In genomic region chr11:68213135-68213515, GRCh38 we compare ENCODE assay signal across 8 cellular contexts. TPM values are rescaled to one million over a fixed set of nuclear protein-coding genes. Genes with fewer than 3 reads are reported as not detected.
DNase-seq lines count a peak whose midpoint lies in the region; ATAC-seq lines count a peak whose summit lies in the region.

Gene KMT5B (minus strand): TSS chr11:68213296. CDS start chr11:68190076, 23,220 bp downstream.

- H3K36me3 Mint-ChIP-seq in T-helper 2 cell treated with Interferon-gamma antibody and Interleukin-4, amounts not matched to agents 5 μg/mL and 100 μg/mL, for 36 hours (ENCODE audit: low read depth) = no peaks in the 10 kb centered on the region

- H3K4me1 Mint-ChIP-seq in T-helper 2 cell treated with Interferon-gamma antibody and Interleukin-4, amounts not matched to agents 5 μg/mL and 100 μg/mL, for 36 hours (ENCODE audit: low read depth) = peaks cover 29% of the 10 kb centered on the region

- H3K4me3 Mint-ChIP-seq in T-helper 2 cell treated with Interferon-gamma antibody and Interleukin-4, amounts not matched to agents 5 μg/mL and 100 μg/mL, for 36 hours = peak within 1 kb of the TSS; percentile 90

- H3K27ac Mint-ChIP-seq in T-helper 2 cell treated with Interferon-gamma antibody and Interleukin-4, amounts not matched to agents 5 μg/mL and 100 μg/mL, for 36 hours = peak within 1 kb of the TSS; percentile 88

- no peaks in the 10 kb centered on the region for H3K9me3 Mint-ChIP-seq in T-helper 2 cell treated with Interferon-gamma antibody and Interleukin-4, amounts not matched to agents 5 μg/mL and 100 μg/mL, for 36 hours

- DNase-seq in DMS 273 (lab: John Stamatoyannopoulos, UW; ENCODE audit: unreplicated experiment) = peak; percentile 83
- no peak for DNase-seq in DMS 273 treated with DMSO at 0.1 percent for 48 hours (lab: John Stamatoyannopoulos, UW)
- no peak for DNase-seq in T-helper 2 cell treated with Interferon-gamma antibody and Interleukin-4, amounts not matched to agents 5 μg/mL and 100 μg/mL, for 36 hours (ENCODE audit: low spot score)
- DNase-seq in cerebellar cortex (ENCODE audit: low spot score) = peak; percentile 20
- peak in 1 of 2 donors; percentile 73 for DNase-seq in left colon
- peak; percentile 26 for DNase-seq in stimulated activated CD4-positive, alpha-beta T cell treated with anti-CD3 and anti-CD28 coated beads, Interleukin-2, amount 100 ng/mL, for 4 hours (ENCODE audit: low read depth)

- intact Hi-C loops in left colon (cut with DNase I, micrococcal nuclease) = no loop called here

- H3K27me3 Mint-ChIP-seq in T-helper 2 cell treated with Interferon-gamma antibody and Interleukin-4, amounts not matched to agents 5 μg/mL and 100 μg/mL, for 36 hours (ENCODE audit: low read depth) = peaks cover 21% of the 10 kb centered on the region

- peak; percentile 16 for ATAC-seq in HG03280 (IDR thresholded peaks at IDR 0.05; ENCODE audit: unreplicated experiment)
- ATAC-seq in left colon = no peak
- ATAC-seq in GM18498 (IDR thresholded peaks at IDR 0.05; ENCODE audit: unreplicated experiment) = no peak

RNA-seq across cellular contexts. Expression of gene KMT5B, which starts in this region (rescaled TPM):
- total RNA-seq in left colon = 10 to 100 TPM; 56.9 to 62.8 TPM

Comparison
In these comparisons a context has a peak if more than half of its experiments do, and no peak if none do; other contexts are left out.
1. DNase-seq: peak in DMS 273 (single experiment), cerebellar cortex (single experiment) and stimulated activated CD4-positive, alpha-beta T cell treated with anti-CD3 and anti-CD28 coated beads, Interleukin-2, amount 100 ng/mL, for 4 hours (single experiment); none in DMS 273 treated with DMSO at 0.1 percent for 48 hours (single experiment) and T-helper 2 cell treated with Interferon-gamma antibody and Interleukin-4, amounts not matched to agents 5 μg/mL and 100 μg/mL, for 36 hours (single experiment).